9 cellular contexts compared by ENCODE assay signal in the genomic region with DNA sequence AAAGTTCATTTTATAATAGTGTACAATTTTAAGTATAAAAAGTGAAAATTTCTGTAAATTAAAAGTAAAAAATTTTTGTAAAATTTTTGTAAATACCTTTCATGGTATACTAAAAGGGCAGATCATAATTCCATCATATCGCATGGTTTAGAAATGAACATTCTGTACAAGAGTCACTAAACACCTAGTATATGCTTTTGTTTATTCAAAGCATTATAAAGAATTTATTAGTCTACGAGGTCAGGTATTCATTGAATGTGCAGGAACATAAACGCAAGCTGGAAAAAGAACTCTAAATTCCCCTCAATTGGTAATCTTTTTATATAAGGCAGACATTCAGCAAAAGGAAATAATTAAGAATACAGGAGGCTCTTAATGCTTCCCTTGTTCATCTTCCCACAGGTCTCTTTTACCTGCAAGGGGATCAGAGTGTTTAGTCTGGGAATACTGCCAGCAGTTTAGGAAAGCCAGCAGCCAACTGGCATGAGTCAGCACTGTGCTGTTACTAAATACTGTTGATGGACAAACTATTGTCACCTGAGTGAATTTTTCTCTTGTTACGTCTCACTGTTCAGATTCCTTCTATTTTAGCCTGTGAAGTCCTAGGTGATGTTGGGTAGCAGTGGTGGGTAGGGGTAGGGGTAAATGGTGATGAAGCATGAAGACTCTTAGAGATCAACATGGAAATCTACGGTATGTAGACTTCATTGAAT.
A peak's percentile ranks its signal among the peaks of the same experiment; 100 is the strongest.
DNase-seq lines count a peak whose midpoint lies in the region; ATAC-seq and TF ChIP-seq lines count a peak whose summit lies in the region.
"Had no signal": no experiment of that assay in that cellular context is flagged by ENCODE, and none has a peak within 500 bp of the region (broad histone marks: within the 10 kb centered on the region; RNA-seq: fewer than 3 reads in every experiment).

No MANE protein-coding gene starts in this region.

- no peaks in the 10 kb centered on the region for H3K27me3 ChIP-seq in neural progenitor cell

- no peaks in the 10 kb centered on the region for H3F3A ChIP-seq in neural progenitor cell (ENCODE audit: low read depth)

- POLR2A ChIA-PET in activated CD4-positive, alpha-beta memory T cell treated with anti-CD3 and anti-CD28 coated beads, Interleukin-2, amount 10 ng/mL, durations not matched to agents 7 days and 5 days (lab: Charles Lee) = no interaction called here

- H3K36me3 ChIP-seq in neural progenitor cell = no peaks in the 10 kb centered on the region

- H2AFZ ChIP-seq in neural progenitor cell (replicated peaks) = no peak overlapping the region

- no peaks in the 10 kb centered on the region for H3K4me1 ChIP-seq in neural progenitor cell

- no peaks in the 10 kb centered on the region for H4K20me1 ChIP-seq in neural progenitor cell (ENCODE audit: low read depth)

- no peak overlapping the region for H3K4me3 ChIP-seq in neural progenitor cell

- no peak overlapping the region for H3K27ac Mint-ChIP-seq in activated CD4-positive, alpha-beta memory T cell treated with anti-CD3 and anti-CD28 coated beads, Interleukin-2, amount 10 ng/mL, durations not matched to agents 7 days and 5 days
- no peak overlapping the region for H3K27ac Mint-ChIP-seq in neural progenitor cell
- H3K27ac Mint-ChIP-seq: activated naive CD8-positive, alpha-beta T cell treated with anti-CD3 and anti-CD28 coated beads, Interleukin-2, amount 10 ng/mL, durations not matched to agents 7 days and 5 days had no signal

- CTCF ChIA-PET in activated CD4-positive, alpha-beta memory T cell treated with anti-CD3 and anti-CD28 coated beads, Interleukin-2, amount 10 ng/mL, durations not matched to agents 7 days and 5 days (lab: Charles Lee) = no interaction called here

- TF ChIP-seq CTCF in neural progenitor cell (IDR thresholded peaks at IDR 0.05) = no peak

- H3K4me2 ChIP-seq in neural progenitor cell = no peak overlapping the region

- H3K79me2 ChIP-seq in neural progenitor cell (ENCODE audit: low read depth) = no peaks in the 10 kb centered on the region

- H3K27ac ChIP-seq in neural progenitor cell = no peak overlapping the region

- no peaks in the 10 kb centered on the region for H3K9me3 ChIP-seq in neural progenitor cell (ENCODE audit: low read depth)

- H3K36me3 Mint-ChIP-seq in activated CD4-positive, alpha-beta memory T cell treated with anti-CD3 and anti-CD28 coated beads, Interleukin-2, amount 10 ng/mL, durations not matched to agents 7 days and 5 days (ENCODE audit: low read depth) = peaks cover 78% of the 10 kb centered on the region
- H3K36me3 Mint-ChIP-seq in neural progenitor cell = peaks cover 55% of the 10 kb centered on the region

- DNase-seq in H4 (ENCODE audit: low spot score) (peak; percentile 27), NCI-H82 (lab: John Stamatoyannopoulos, UW) (peak; percentile 60), fibroblast of the conjunctiva (ENCODE audit: low read depth) (peak; percentile 3), putamen (ENCODE audit: low spot score) (peak; percentile 21), neural progenitor cell (ENCODE audit: low spot score) (no peak), NAMALWA (ENCODE audit: low spot score) (no peak)
- no peak for DNase-seq in activated CD4-positive, alpha-beta memory T cell treated with anti-CD3 and anti-CD28 coated beads, Interleukin-2, amount 10 ng/mL, durations not matched to agents 7 days and 5 days
- DNase-seq: activated naive CD8-positive, alpha-beta T cell treated with anti-CD3 and anti-CD28 coated beads, Interleukin-2, amount 10 ng/mL, durations not matched to agents 7 days and 5 days had no signal

- no peaks in the 10 kb centered on the region for H3K27me3 Mint-ChIP-seq in activated CD4-positive, alpha-beta memory T cell treated with anti-CD3 and anti-CD28 coated beads, Interleukin-2, amount 10 ng/mL, durations not matched to agents 7 days and 5 days
- no peaks in the 10 kb centered on the region for H3K27me3 Mint-ChIP-seq in neural progenitor cell (ENCODE audit: insufficient read depth, low read depth)
- H3K27me3 Mint-ChIP-seq: activated naive CD8-positive, alpha-beta T cell treated with anti-CD3 and anti-CD28 coated beads, Interleukin-2, amount 10 ng/mL, durations not matched to agents 7 days and 5 days had no signal

- H3K4me1 Mint-ChIP-seq in activated CD4-positive, alpha-beta memory T cell treated with anti-CD3 and anti-CD28 coated beads, Interleukin-2, amount 10 ng/mL, durations not matched to agents 7 days and 5 days = no peaks in the 10 kb centered on the region
- H3K4me1 Mint-ChIP-seq in neural progenitor cell = no peaks in the 10 kb centered on the region
- H3K4me1 Mint-ChIP-seq: activated naive CD8-positive, alpha-beta T cell treated with anti-CD3 and anti-CD28 coated beads, Interleukin-2, amount 10 ng/mL, durations not matched to agents 7 days and 5 days had no signal

- ATAC-seq in HG03571 (IDR thresholded peaks at IDR 0.05; ENCODE audit: unreplicated experiment) = no peak

- H3K9me3 Mint-ChIP-seq in activated CD4-positive, alpha-beta memory T cell treated with anti-CD3 and anti-CD28 coated beads, Interleukin-2, amount 10 ng/mL, durations not matched to agents 7 days and 5 days = peaks cover 3% of the 10 kb centered on the region
- H3K9me3 Mint-ChIP-seq in neural progenitor cell = peaks cover 8% of the 10 kb centered on the region

- H3K4me3 Mint-ChIP-seq in activated CD4-positive, alpha-beta memory T cell treated with anti-CD3 and anti-CD28 coated beads, Interleukin-2, amount 10 ng/mL, durations not matched to agents 7 days and 5 days = no peak overlapping the region
- no peak overlapping the region for H3K4me3 Mint-ChIP-seq in neural progenitor cell
- H3K4me3 Mint-ChIP-seq: activated naive CD8-positive, alpha-beta T cell treated with anti-CD3 and anti-CD28 coated beads, Interleukin-2, amount 10 ng/mL, durations not matched to agents 7 days and 5 days had no signal

- no peak overlapping the region for H3K9ac ChIP-seq in neural progenitor cell

Comparison
In these comparisons a context has a peak if more than half of its experiments do, and no peak if none do; other contexts are left out.
1. DNase-seq: peak in H4 (single experiment), NCI-H82 (single experiment), fibroblast of the conjunctiva (single experiment) and putamen (single experiment); none in activated CD4-positive, alpha-beta memory T cell treated with anti-CD3 and anti-CD28 coated beads, Interleukin-2, amount 10 ng/mL, durations not matched to agents 7 days and 5 days (single experiment), neural progenitor cell (single experiment) and NAMALWA (single experiment).